ENCODE assay signal across 20 cellular contexts in genomic region chr7:107394831-107395230, GRCh38.
DNase-seq lines count a peak whose midpoint lies in the region; ATAC-seq, FAIRE-seq and TF ChIP-seq lines count a peak whose summit lies in the region.
"Had no signal": no experiment of that assay in that cellular context is flagged by ENCODE, and none has a peak within 500 bp of the region (broad histone marks: within the 10 kb centered on the region; RNA-seq: fewer than 3 reads in every experiment).

No MANE protein-coding gene starts in this region.

- H3K36me3 Mint-ChIP-seq in HFFc6 (ENCODE audit: low read depth) (peaks cover 11% of the 10 kb centered on the region), chondrocyte (ENCODE audit: low read depth) (peaks cover 2% of the 10 kb centered on the region)

- H3K4me3 Mint-ChIP-seq in HFFc6 (peak overlapping the region; percentile 81), chondrocyte (ENCODE audit: unreplicated experiment) (no peak overlapping the region)
- H3K4me3 Mint-ChIP-seq: activated naive CD4-positive, alpha-beta T cell treated with anti-CD3 and anti-CD28 coated beads, Interleukin-2, amount 10 ng/mL, durations not matched to agents 7 days and 5 days had no signal

- H3K79me2 ChIP-seq in hepatocyte: no peaks in the 10 kb centered on the region

- CTCF ChIA-PET in AG04449 (lab: Yijun Ruan, JAX): no interaction called here

- no peaks in the 10 kb centered on the region for H3K36me3 ChIP-seq in hepatocyte (replicated peaks; ENCODE audit: insufficient read depth, low read depth)
- H3K36me3 ChIP-seq: esophagus muscularis mucosa, HAP-1 had no signal

- H3K4me1 Mint-ChIP-seq in HFFc6 (ENCODE audit: low read depth) (peaks cover 49% of the 10 kb centered on the region), chondrocyte (ENCODE audit: low read depth) (peaks cover 33% of the 10 kb centered on the region)
- H3K4me1 Mint-ChIP-seq: activated naive CD4-positive, alpha-beta T cell treated with anti-CD3 and anti-CD28 coated beads, Interleukin-2, amount 10 ng/mL, durations not matched to agents 7 days and 5 days had no signal

- peak; percentile 29 for DNase-seq in AG04449 (ENCODE audit: low read depth, low spot score)
- peak; percentile 64 for DNase-seq in HFFc6
- no peak for DNase-seq in chondrocyte (ENCODE audit: low spot score)
- DNase-seq in myocyte (ENCODE audit: low read depth): peak; percentile 23
- no peak for DNase-seq in GM19239 (ENCODE audit: insufficient read length, low spot score)
- no peak for DNase-seq in AML-193 (lab: John Stamatoyannopoulos, UW)
- DNase-seq in hepatocyte (ENCODE audit: low spot score): no peak
- DNase-seq: activated CD4-positive, alpha-beta T cell treated with anti-CD3 and anti-CD28 coated beads, Interleukin-2, amount 50 U/mL, for 48 hours; activated naive CD4-positive, alpha-beta T cell treated with anti-CD3 and anti-CD28 coated beads, Interleukin-2, amount 10 ng/mL, durations not matched to agents 7 days and 5 days; activated T-cell treated with anti-CD3 and anti-CD28 coated beads, Interleukin-2, amount 50 U/mL, for 1 hour; kidney glomerular epithelial cell; NCI-H524 treated with DMSO at 0.1 percent for 48 hours; T-helper 1 cell; testis had no signal

- no peak overlapping the region for H2AFZ ChIP-seq in hepatocyte

- H3K4me2 ChIP-seq in hepatocyte: no peak overlapping the region

- POLR2A ChIA-PET in AG04449 (lab: Yijun Ruan, JAX): no interaction called here

- ATAC-seq in GM18870 (IDR thresholded peaks at IDR 0.05; ENCODE audit: unreplicated experiment): no peak
- ATAC-seq: K562 had no signal

- TF ChIP-seq CTCF in AG04449 (IDR thresholded peaks at IDR 0.05; ENCODE audit: insufficient read depth, low read length, missing control alignments) (no peak), HFFc6 (IDR thresholded peaks at IDR 0.05) (no peak), chondrocyte (IDR thresholded peaks at IDR 0.05) (no peak), hepatocyte (IDR thresholded peaks at IDR 0.05; ENCODE audit: poor library complexity) (no peak)

- 81% methylated on average over 1 of the region's 1 CpG for WGBS in hepatocyte (ENCODE audit: low lambda C conversion rate, missing lambda C conversion rate)

- H3K4me3 ChIP-seq in AG04449 (ENCODE audit: low read depth, low read length) (no peak overlapping the region), hepatocyte (no peak overlapping the region)
- H3K4me3 ChIP-seq: esophagus muscularis mucosa, HAP-1, K562, testis had no signal

- H3K27ac ChIP-seq in hepatocyte: no peak overlapping the region
- H3K27ac ChIP-seq: esophagus muscularis mucosa, HL-60, testis, VCaP had no signal

- H3K27ac Mint-ChIP-seq in HFFc6 (peak overlapping the region; percentile 93), chondrocyte (ENCODE audit: unreplicated experiment) (peak overlapping the region; percentile 90)
- H3K27ac Mint-ChIP-seq: activated naive CD4-positive, alpha-beta T cell treated with anti-CD3 and anti-CD28 coated beads, Interleukin-2, amount 10 ng/mL, durations not matched to agents 7 days and 5 days had no signal

- no peaks in the 10 kb centered on the region for H3K9me3 ChIP-seq in hepatocyte (ENCODE audit: low read depth)
- H3K9me3 ChIP-seq: esophagus muscularis mucosa, HAP-1, testis had no signal

- no peaks in the 10 kb centered on the region for H4K20me1 ChIP-seq in hepatocyte (ENCODE audit: insufficient read depth, poor library complexity, severe bottlenecking)

- H3K9me3 Mint-ChIP-seq in HFFc6 (no peaks in the 10 kb centered on the region), chondrocyte (ENCODE audit: low read depth) (peaks cover 4% of the 10 kb centered on the region)

- no peak for FAIRE-seq in GM19239 (lab: Jason Lieb, UNC)
- FAIRE-seq: K562 had no signal

- H3K4me1 ChIP-seq in hepatocyte (ENCODE audit: insufficient read depth): peaks cover 10% of the 10 kb centered on the region
- H3K4me1 ChIP-seq: esophagus muscularis mucosa had no signal

- H3K27me3 Mint-ChIP-seq in HFFc6 (ENCODE audit: insufficient read depth): no peaks in the 10 kb centered on the region
- no peaks in the 10 kb centered on the region for H3K27me3 Mint-ChIP-seq in chondrocyte (ENCODE audit: low read depth)
- H3K27me3 Mint-ChIP-seq: activated naive CD4-positive, alpha-beta T cell treated with anti-CD3 and anti-CD28 coated beads, Interleukin-2, amount 10 ng/mL, durations not matched to agents 7 days and 5 days had no signal

- H3K9me2 ChIP-seq in hepatocyte (replicated peaks; ENCODE audit: insufficient read depth): no peaks in the 10 kb centered on the region

- no peaks in the 10 kb centered on the region for H3K27me3 ChIP-seq in hepatocyte
- H3K27me3 ChIP-seq: esophagus muscularis mucosa, testis had no signal

Comparison
In these comparisons a context has a peak if more than half of its experiments do, and no peak if none do; other contexts are left out.
1. DNase-seq: peak in AG04449 (single experiment), HFFc6 (single experiment) and myocyte (single experiment); none in chondrocyte (single experiment), GM19239 (single experiment), AML-193 (0 of 2) and hepatocyte (single experiment).